ENCODE assay signal across 1 cellular context in the genomic region with DNA sequence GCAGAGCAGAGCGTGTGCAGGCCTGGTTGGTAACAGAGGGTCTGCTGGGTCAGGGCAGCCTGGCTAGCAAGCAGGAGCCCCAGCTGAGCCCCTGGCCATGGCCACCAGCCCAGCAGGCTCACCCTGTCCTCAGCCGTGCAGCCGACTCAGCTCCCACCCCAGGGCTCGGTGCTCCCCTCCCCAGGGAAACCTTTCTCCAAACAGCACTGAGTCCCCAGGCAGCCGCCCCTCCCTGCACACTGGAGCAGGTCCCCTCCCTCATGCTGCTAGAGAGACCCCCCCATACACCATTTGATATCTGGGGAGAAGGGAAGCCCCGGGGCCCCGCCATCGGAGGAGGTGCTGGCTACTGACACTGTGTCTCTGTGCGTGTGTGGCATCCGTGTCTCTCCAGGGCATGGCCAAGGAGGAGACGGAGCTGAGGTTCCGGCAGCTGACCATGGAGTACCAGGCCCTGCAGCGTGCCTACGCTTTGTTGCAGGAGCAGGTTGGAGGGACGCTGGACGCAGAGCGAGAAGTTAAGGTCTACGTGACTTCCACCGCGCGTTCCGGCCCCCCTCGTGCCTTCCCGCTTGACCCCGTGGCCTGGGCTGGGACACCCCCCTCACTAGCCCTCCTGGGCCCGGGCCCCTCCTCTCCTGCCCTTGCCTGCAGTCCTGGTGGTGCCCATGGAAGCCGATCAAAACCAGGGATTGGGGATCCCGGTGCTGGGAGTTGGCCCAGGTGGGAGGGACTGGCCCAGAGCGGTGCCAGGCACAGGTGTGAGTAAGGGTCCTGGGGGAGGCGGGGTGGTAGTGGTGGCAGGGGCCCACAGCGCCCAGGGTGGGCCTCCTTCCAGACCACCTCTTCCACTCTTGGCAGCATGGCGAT.
TF ChIP-seq lines count a peak whose summit lies in the region.

No MANE protein-coding gene starts in this region.

TF ChIP-seq in HCT116, 20 proteins besides CTCF, POLR2A, EP300 and RAD21 (continued from another document):
- TF ChIP-seq, protein P1, sequence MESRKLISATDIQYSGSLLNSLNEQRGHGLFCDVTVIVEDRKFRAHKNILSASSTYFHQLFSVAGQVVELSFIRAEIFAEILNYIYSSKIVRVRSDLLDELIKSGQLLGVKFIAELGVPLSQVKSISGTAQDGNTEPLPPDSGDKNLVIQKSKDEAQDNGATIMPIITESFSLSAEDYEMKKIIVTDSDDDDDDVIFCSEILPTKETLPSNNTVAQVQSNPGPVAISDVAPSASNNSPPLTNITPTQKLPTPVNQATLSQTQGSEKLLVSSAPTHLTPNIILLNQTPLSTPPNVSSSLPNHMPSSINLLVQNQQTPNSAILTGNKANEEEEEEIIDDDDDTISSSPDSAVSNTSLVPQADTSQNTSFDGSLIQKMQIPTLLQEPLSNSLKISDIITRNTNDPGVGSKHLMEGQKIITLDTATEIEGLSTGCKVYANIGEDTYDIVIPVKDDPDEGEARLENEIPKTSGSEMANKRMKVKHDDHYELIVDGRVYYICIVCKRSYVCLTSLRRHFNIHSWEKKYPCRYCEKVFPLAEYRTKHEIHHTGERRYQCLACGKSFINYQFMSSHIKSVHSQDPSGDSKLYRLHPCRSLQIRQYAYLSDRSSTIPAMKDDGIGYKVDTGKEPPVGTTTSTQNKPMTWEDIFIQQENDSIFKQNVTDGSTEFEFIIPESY (IDR thresholded peaks at IDR 0.05; ENCODE audit: extremely low read depth, insufficient replicate concordance, low read length): no peak
- TF ChIP-seq, protein P2, sequence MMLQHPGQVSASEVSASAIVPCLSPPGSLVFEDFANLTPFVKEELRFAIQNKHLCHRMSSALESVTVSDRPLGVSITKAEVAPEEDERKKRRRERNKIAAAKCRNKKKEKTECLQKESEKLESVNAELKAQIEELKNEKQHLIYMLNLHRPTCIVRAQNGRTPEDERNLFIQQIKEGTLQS (IDR thresholded peaks at IDR 0.05): no peak
- TF ChIP-seq ELF1 (IDR thresholded peaks at IDR 0.05; ENCODE audit: borderline replicate concordance, low read depth): no peak
- TF ChIP-seq, protein P3, sequence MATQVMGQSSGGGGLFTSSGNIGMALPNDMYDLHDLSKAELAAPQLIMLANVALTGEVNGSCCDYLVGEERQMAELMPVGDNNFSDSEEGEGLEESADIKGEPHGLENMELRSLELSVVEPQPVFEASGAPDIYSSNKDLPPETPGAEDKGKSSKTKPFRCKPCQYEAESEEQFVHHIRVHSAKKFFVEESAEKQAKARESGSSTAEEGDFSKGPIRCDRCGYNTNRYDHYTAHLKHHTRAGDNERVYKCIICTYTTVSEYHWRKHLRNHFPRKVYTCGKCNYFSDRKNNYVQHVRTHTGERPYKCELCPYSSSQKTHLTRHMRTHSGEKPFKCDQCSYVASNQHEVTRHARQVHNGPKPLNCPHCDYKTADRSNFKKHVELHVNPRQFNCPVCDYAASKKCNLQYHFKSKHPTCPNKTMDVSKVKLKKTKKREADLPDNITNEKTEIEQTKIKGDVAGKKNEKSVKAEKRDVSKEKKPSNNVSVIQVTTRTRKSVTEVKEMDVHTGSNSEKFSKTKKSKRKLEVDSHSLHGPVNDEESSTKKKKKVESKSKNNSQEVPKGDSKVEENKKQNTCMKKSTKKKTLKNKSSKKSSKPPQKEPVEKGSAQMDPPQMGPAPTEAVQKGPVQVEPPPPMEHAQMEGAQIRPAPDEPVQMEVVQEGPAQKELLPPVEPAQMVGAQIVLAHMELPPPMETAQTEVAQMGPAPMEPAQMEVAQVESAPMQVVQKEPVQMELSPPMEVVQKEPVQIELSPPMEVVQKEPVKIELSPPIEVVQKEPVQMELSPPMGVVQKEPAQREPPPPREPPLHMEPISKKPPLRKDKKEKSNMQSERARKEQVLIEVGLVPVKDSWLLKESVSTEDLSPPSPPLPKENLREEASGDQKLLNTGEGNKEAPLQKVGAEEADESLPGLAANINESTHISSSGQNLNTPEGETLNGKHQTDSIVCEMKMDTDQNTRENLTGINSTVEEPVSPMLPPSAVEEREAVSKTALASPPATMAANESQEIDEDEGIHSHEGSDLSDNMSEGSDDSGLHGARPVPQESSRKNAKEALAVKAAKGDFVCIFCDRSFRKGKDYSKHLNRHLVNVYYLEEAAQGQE (IDR thresholded peaks at IDR 0.05; ENCODE audit: low read depth): no peak
- no peak for TF ChIP-seq POLR2AphosphoS5 (IDR thresholded peaks at IDR 0.05; ENCODE audit: low read depth, low read length)
- TF ChIP-seq YY1 (IDR thresholded peaks at IDR 0.05; ENCODE audit: extremely low read depth, insufficient replicate concordance, low read depth, low read length): no peak
TF ChIP-seq in HCT116: peak in this region for 0.
